In the genomic region with DNA sequence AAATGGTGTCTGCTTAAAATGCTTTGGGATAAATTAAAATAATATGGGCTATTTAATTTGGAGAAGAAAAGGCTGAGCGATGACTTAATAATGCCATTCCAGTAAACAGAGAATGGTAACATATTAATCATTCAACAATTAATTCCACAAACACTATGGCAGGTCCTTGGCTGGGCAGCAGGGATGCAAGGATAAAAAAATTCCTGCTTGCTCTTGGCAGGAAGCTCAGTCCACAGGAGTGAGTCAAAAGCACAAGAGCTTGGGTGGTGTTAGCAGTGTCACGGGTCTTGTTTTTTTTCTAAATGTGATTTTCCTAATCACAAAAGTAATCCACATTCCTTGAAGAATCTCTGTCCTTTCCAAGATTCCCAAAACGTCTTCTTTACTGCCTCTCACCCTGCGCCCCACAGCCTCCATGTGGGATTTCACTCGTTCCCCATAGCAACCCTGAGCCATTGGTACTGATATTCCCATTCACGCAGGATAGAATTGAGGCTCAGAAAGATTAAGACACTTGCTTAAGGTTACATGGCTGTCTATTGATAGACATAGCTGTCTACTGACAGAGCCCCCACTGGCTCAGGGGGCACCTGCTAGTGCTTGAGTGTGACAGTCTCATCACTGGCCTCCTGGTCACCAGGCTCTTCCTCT, we compare ENCODE assay signal across 11 cellular contexts.
A peak's percentile ranks its signal among the peaks of the same experiment; 100 is the strongest.
DNase-seq lines count a peak whose midpoint lies in the region; ATAC-seq and TF ChIP-seq lines count a peak whose summit lies in the region.
"Had no signal": no experiment of that assay in that cellular context is flagged by ENCODE, and none has a peak within 500 bp of the region (broad histone marks: within the 10 kb centered on the region; RNA-seq: fewer than 3 reads in every experiment).

No MANE protein-coding gene starts in this region.

- intact Hi-C loops in mucosa of descending colon (cut with DNase I, micrococcal nuclease): no loop called here
- intact Hi-C loops in aorta (cut with DNase I): no loop called here

- no peaks in the 10 kb centered on the region for H3K36me3 ChIP-seq in mucosa of descending colon (ENCODE audit: low read depth)
- peaks cover 0 to 2% of the 10 kb centered on the region in 2 donors for H3K36me3 ChIP-seq in aorta (ENCODE audit: control insufficient read depth in 1 of 2, insufficient read depth in 2 of 2, low read length in 1 of 2)

- WGBS in aorta, 2 donors: 60 to 67% methylated on average over 6 of the region's 6 CpGs

- ATAC-seq in esophagus mucosa (peak; percentile 25), mucosa of descending colon (peak; percentile 42), aorta (ENCODE audit: low FRiP score) (peak; percentile 80)

- H3K4me1 ChIP-seq in mucosa of descending colon (ENCODE audit: low read depth): no peaks in the 10 kb centered on the region
- peaks cover 0 to 2% of the 10 kb centered on the region in 2 donors for H3K4me1 ChIP-seq in aorta (ENCODE audit: control insufficient read depth in 1 of 2, insufficient read depth in 2 of 2, low read length in 2 of 2)

- H3K27ac ChIP-seq in aorta (ENCODE audit: low read depth in 1 of 2, low read length in 2 of 2) (no peak overlapping the region), coronary artery (no peak overlapping the region)

- H3K4me3 ChIP-seq in mucosa of descending colon (no peak overlapping the region), aorta (ENCODE audit: low read length in 2 of 2) (no peak overlapping the region), coronary artery (no peak overlapping the region)

- DNase-seq in M059J (ENCODE audit: low read depth) (peak; percentile 87), mucosa of descending colon (no peak), aorta (no peak), inferior parietal cortex (ENCODE audit: extremely low spot score) (no peak), coronary artery (ENCODE audit: low spot score) (no peak), HuH-7 (ENCODE audit: low spot score) (no peak)
- DNase-seq: activated CD4-positive, alpha-beta memory T cell treated with anti-CD3 and anti-CD28 coated beads for 36 hours; activated naive CD8-positive, alpha-beta T cell treated with anti-CD3 and anti-CD28 coated beads, Interleukin-2, amount 10 ng/mL, durations not matched to agents 7 days and 5 days; DND-41; NCI-H2081 treated with DMSO at 0.1 percent for 48 hours had no signal

- H3K27me3 ChIP-seq in aorta (ENCODE audit: control insufficient read depth in 1 of 2, insufficient read depth in 2 of 2, low read length in 1 of 2): no peaks in the 10 kb centered on the region

- H3K9me3 ChIP-seq in mucosa of descending colon (no peaks in the 10 kb centered on the region), aorta (ENCODE audit: control insufficient read depth, low read length) (no peaks in the 10 kb centered on the region)

- TF ChIP-seq CTCF in mucosa of descending colon (IDR thresholded peaks at IDR 0.05) (no peak), coronary artery (IDR thresholded peaks at IDR 0.05) (no peak)

Comparison
In these comparisons a context has a peak if more than half of its experiments do, and no peak if none do; other contexts are left out.
1. ATAC-seq: peak in every context shown above with its lines; median percentile 80 in aorta; 42 in mucosa of descending colon; 25 in esophagus mucosa.